ENCODE assay signal across 20 cellular contexts in the genomic region with DNA sequence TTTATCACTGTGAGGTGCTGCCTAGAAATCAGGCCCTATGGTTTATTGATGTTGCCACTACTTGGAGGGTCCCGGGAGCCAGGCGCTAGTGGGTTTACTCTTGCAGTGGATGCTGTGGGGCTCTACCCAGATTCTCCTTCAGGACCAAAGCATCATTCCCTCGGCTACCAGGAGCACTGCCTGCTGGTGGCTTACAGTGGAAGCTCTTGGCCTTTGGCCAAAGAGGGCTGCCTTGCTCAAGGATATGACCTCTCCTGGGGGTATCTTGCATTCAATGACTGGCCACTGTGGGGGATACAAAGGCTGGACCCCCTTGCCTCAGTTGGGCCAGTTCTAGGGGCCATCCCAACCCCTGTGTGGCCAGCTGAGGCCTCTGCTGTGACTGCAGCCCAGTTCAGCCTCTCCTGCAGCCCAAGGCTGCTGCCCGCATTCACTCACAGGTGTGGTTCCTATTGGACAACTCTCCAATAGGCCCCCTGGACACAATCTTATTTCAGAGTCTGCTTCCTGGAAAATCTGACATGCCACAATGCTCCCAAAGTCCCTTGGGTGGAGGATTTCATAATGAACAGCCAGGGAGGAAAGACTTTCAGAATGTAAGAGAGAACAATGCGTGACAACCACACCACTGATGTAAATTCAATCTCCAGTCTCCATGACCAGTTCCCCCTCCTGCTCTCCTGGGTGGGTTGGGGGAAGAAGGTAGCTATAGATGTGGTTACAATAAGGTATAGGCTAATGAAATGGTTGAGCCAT.
DNase-seq lines count a peak whose midpoint lies in the region; ATAC-seq, FAIRE-seq and TF ChIP-seq lines count a peak whose summit lies in the region.
"Had no signal": no experiment of that assay in that cellular context is flagged by ENCODE, and none has a peak within 500 bp of the region (broad histone marks: within the 10 kb centered on the region; RNA-seq: fewer than 3 reads in every experiment).

No MANE protein-coding gene starts in this region.

- no peaks in the 10 kb centered on the region; the same call in 1 of the 2 replicates for H3K9me3 ChIP-seq in K562 (replicated peaks; ENCODE audit: control insufficient read depth, insufficient read depth, low read depth, low read length)

- H3K4me1 ChIP-seq in K562 (replicated peaks in 1 of 2; ENCODE audit: control insufficient read depth in 2 of 2, insufficient read depth in 2 of 2, low read length in 2 of 2), result no peaks in the 10 kb centered on the region
- H3K4me1 ChIP-seq: A549, BLaER1 had no signal

- POLR2A ChIA-PET in K562 (lab: Yijun Ruan, JAX), result interaction anchor here (0.6 to 0.7 kb wide), 2 partner anchors 114 to 234 kb away, joined by 3 read pairs; no protein-coding TSS in a partner anchor
- POLR2A ChIA-PET in WTC11 (lab: Charles Lee), result no interaction called here

- 0% methylated on average over 5 of the region's 5 CpGs for WGBS in K562 (ENCODE audit: insufficient coverage, low coverage, missing lambda C conversion rate)

- H2AFZ ChIP-seq in K562 (ENCODE audit: low read depth, low read length), result no peak overlapping the region

- no peak for TF ChIP-seq CTCF in K562 (IDR thresholded peaks at IDR 0.05 in 2 of 3, conservative IDR thresholded peaks at IDR 0.05 in 1 of 3; ENCODE audit: insufficient read depth in 2 of 3, low read depth in 1 of 3, low read length in 3 of 3)
- no peak for TF ChIP-seq CTCF in osteocyte (IDR thresholded peaks at IDR 0.05)
- no peak for TF ChIP-seq CTCF in WTC11 (IDR thresholded peaks at IDR 0.05)

- H3K9me3 Mint-ChIP-seq in osteocyte (ENCODE audit: unreplicated experiment) (no peaks in the 10 kb centered on the region), WTC11 (peaks cover 3% of the 10 kb centered on the region; the same call in 1 of the 2 replicates)
- H3K9me3 Mint-ChIP-seq: CD8-positive, alpha-beta T cell; IgD-negative memory B cell had no signal

- in situ Hi-C loops in K562 (cut with MboI), result loop anchor here (25.0 kb wide), 1 partner anchor 101 kb away; no protein-coding TSS in a partner anchor

- no TSS peak for BruUV-seq in K562 (replicated peaks; lab: Mats Ljungman, UMichigan)

- CTCF ChIA-PET in K562 (lab: Yijun Ruan, JAX; ENCODE audit: low intra/inter-chr PET ratio), result no interaction called here
- CTCF ChIA-PET in WTC11 (lab: Charles Lee), result no interaction called here

- H3K27ac Mint-ChIP-seq in osteocyte (ENCODE audit: unreplicated experiment) (no peak overlapping the region), WTC11 (no peak overlapping the region)
- H3K27ac Mint-ChIP-seq: CD14-positive monocyte; CD8-positive, alpha-beta T cell; H9; IgD-negative memory B cell had no signal

- no peak overlapping the region for H3K4me3 ChIP-seq in K562
- H3K4me3 ChIP-seq: A549, BLaER1 had no signal

- H3K27ac ChIP-seq in K562 (ENCODE audit: extremely low read depth, low read depth, low read length), result no peak overlapping the region
- H3K27ac ChIP-seq: 22Rv1, A549, BLaER1 had no signal

- no peak for TF ChIP-seq POLR2A in K562 (conservative IDR thresholded peaks at IDR 0.05)

- H3K9ac ChIP-seq in K562 (ENCODE audit: insufficient read depth in 1 of 2, low read depth in 2 of 2, low read length in 2 of 2), result no peak overlapping the region
- H3K9ac ChIP-seq: BLaER1 had no signal

- no peaks in the 10 kb centered on the region for H4K20me1 ChIP-seq in K562 (replicated peaks; ENCODE audit: control insufficient read depth, insufficient read depth, low read length)
- H4K20me1 ChIP-seq: BLaER1 had no signal

- H3K36me3 ChIP-seq in K562 (ENCODE audit: control insufficient read depth, insufficient read depth, low read length), result no peaks in the 10 kb centered on the region
- H3K36me3 ChIP-seq: BLaER1 had no signal

- H3K4me1 Mint-ChIP-seq in osteocyte (ENCODE audit: unreplicated experiment) (no peaks in the 10 kb centered on the region), WTC11 (peaks cover 14% of the 10 kb centered on the region)
- H3K4me1 Mint-ChIP-seq: CD14-positive monocyte, IgD-negative memory B cell had no signal

- ATAC-seq in K562 (no peak), SK-N-SH treated with all-trans-retinoic acid at 6 μM for 48 hours (no peak), WTC11 (no peak), GM19395 (IDR thresholded peaks at IDR 0.05; ENCODE audit: unreplicated experiment) (no peak)
- ATAC-seq: A549; CD8-positive, alpha-beta T cell; HepG2 had no signal

- H3K27me3 Mint-ChIP-seq in osteocyte (ENCODE audit: unreplicated experiment) (no peaks in the 10 kb centered on the region), WTC11 (ENCODE audit: low read depth) (no peaks in the 10 kb centered on the region; the same call in 1 of the 2 replicates)

- H3K4me3 Mint-ChIP-seq in osteocyte (ENCODE audit: unreplicated experiment) (no peak overlapping the region), WTC11 (no peak overlapping the region)
- H3K4me3 Mint-ChIP-seq: CD14-positive monocyte; CD8-positive, alpha-beta T cell; H9; IgD-negative memory B cell had no signal

- intact Hi-C loops in K562 (cut with micrococcal nuclease), result no loop called here

- no peak for TF ChIP-seq EP300 in K562 (IDR thresholded peaks at IDR 0.05; ENCODE audit: low read length)

- no peaks in the 10 kb centered on the region for H3K36me3 Mint-ChIP-seq in osteocyte (ENCODE audit: unreplicated experiment)
- H3K36me3 Mint-ChIP-seq in WTC11, result no peaks in the 10 kb centered on the region
- H3K36me3 Mint-ChIP-seq: CD14-positive monocyte; CD8-positive, alpha-beta T cell; IgD-negative memory B cell had no signal

- no peak for TF ChIP-seq RAD21 in K562 (CRISPR knock-in tag; conservative IDR thresholded peaks at IDR 0.05 in 1 of 2, IDR thresholded peaks at IDR 0.05 in 1 of 2)

- DNase-seq in DMS 273 (lab: John Stamatoyannopoulos, UW; ENCODE audit: unreplicated experiment), result peak; percentile 22
- no peak for DNase-seq in DMS 273 treated with DMSO at 0.1 percent for 48 hours (lab: John Stamatoyannopoulos, UW)
- no peak for DNase-seq in K562 (ENCODE audit: extremely low read depth in 1 of 4, low spot score in 3 of 4)
- peak; percentile 51 for DNase-seq in left kidney (ENCODE audit: low read depth, low spot score)
- peak; percentile 56 for DNase-seq in osteocyte (ENCODE audit: extremely low spot score, unreplicated experiment)
- DNase-seq in WTC11 (ENCODE audit: low spot score), result no peak
- DNase-seq: Calu3; CD8-positive, alpha-beta T cell; DMS79 treated with DMSO at 0.1 percent for 48 hours; GF-D8; H9 had no signal

- FAIRE-seq in K562 (lab: Jason Lieb, UNC), result no peak
- FAIRE-seq: A549, H1, HepG2 had no signal

- H3K9me1 ChIP-seq in K562 (ENCODE audit: control insufficient read depth, insufficient read depth, low read length), result no peaks in the 10 kb centered on the region

- H3K79me2 ChIP-seq in K562 (ENCODE audit: control insufficient read depth, insufficient read depth, low read length), result no peaks in the 10 kb centered on the region

- H3K4me2 ChIP-seq in K562 (ENCODE audit: insufficient read depth, low read length), result no peak overlapping the region
- H3K4me2 ChIP-seq: A549, BLaER1 had no signal

- H3K27me3 ChIP-seq in K562 (ENCODE audit: control insufficient read depth in 2 of 2, insufficient read depth in 2 of 2, low read length in 2 of 2), result peaks cover 46 to 52% of the 10 kb centered on the region in 2 experiments
- H3K27me3 ChIP-seq: BLaER1 had no signal

TF ChIP-seq in K562, 482 proteins besides CTCF, POLR2A, EP300 and RAD21 (continues in another document):
- TF ChIP-seq NFIC (IDR thresholded peaks at IDR 0.05) (peak; percentile 58; the same call in 1 of the 2 replicates), ZNF766 (CRISPR knock-in tag; conservative IDR thresholded peaks at IDR 0.05) (no peak)
- TF ChIP-seq, protein P1, sequence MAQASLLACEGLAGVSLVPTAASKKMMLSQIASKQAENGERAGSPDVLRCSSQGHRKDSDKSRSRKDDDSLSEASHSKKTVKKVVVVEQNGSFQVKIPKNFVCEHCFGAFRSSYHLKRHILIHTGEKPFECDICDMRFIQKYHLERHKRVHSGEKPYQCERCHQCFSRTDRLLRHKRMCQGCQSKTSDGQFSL (CRISPR knock-in tag; IDR thresholded peaks at IDR 0.05), result no peak
- TF ChIP-seq, protein P1 (tag; IDR thresholded peaks at IDR 0.05), result no peak

TF ChIP-seq in SK-N-SH treated with all-trans-retinoic acid at 6 μM for 48 hours, 23 proteins besides CTCF, POLR2A, EP300 and RAD21 (continues in another document):
- no peak for TF ChIP-seq ISL1 (CRISPR knock-in tag; IDR thresholded peaks at IDR 0.05)
- TF ChIP-seq, protein P2, sequence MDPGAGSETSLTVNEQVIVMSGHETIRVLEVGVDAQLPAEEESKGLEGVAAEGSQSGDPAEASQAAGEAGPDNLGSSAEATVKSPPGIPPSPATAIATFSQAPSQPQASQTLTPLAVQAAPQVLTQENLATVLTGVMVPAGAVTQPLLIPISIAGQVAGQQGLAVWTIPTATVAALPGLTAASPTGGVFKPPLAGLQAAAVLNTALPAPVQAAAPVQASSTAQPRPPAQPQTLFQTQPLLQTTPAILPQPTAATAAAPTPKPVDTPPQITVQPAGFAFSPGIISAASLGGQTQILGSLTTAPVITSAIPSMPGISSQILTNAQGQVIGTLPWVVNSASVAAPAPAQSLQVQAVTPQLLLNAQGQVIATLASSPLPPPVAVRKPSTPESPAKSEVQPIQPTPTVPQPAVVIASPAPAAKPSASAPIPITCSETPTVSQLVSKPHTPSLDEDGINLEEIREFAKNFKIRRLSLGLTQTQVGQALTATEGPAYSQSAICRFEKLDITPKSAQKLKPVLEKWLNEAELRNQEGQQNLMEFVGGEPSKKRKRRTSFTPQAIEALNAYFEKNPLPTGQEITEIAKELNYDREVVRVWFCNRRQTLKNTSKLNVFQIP (CRISPR knock-in tag; IDR thresholded peaks at IDR 0.05; ENCODE audit: borderline replicate concordance, low read depth), result no peak

TF ChIP-seq in WTC11, 78 proteins besides CTCF, POLR2A, EP300 and RAD21 (continues in another document):
- no peak for TF ChIP-seq FOXJ3 (CRISPR knock-in tag; IDR thresholded peaks at IDR 0.05; ENCODE audit: borderline replicate concordance)

Comparison
In these comparisons a context has a peak if more than half of its experiments do, and no peak if none do; other contexts are left out.
1. DNase-seq: peak in DMS 273 (single experiment), left kidney (single experiment) and osteocyte (single experiment); none in DMS 273 treated with DMSO at 0.1 percent for 48 hours (single experiment), K562 (0 of 4) and WTC11 (single experiment).